ENCODE assay signal across 8 cellular contexts in the genomic region with DNA sequence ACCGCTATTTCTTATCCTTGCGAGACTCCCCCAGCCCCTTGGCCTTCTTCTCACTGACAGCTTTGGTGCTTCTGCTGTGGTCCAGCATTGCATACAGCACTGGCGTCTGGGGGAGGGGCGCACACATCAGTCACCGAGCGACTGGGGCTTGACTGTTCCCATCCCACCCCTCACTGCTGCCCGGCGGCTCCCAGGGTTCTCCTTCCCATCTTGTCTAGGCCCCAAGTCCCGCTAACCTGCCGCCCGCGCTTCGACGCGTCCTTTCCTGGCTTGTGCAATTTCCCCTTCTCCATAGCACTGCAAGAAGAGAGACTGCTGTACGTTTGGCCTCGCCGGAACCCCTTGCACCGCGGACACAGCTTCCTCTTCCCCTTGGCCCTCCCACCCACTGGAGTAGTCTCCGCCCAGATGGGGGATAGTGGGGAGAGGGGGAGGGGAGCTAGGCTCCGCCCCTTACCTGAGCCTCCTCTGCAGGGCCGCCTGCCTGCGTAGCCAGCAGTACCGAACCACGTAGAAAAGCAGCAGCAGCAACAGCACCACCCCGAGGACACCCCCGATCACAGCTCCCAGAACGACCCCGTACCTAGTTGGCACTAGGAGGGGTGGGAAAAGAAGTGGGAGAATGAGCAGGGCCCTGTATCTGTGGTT. TPM values are rescaled to one million over a fixed set of nuclear protein-coding genes. Genes with fewer than 3 reads are reported as not detected.
DNase-seq lines count a peak whose midpoint lies in the region; ATAC-seq and TF ChIP-seq lines count a peak whose summit lies in the region.

No MANE protein-coding gene starts in this region.

- H3K18ac ChIP-seq in H9 (ENCODE audit: insufficient read length, low read depth, low read length): no peak overlapping the region

- intact Hi-C loops in colonic mucosa (cut with DNase I) (loop anchor here (10.0 kb wide), 1 partner anchor 111 kb away; a partner anchor contains a TSS), left lung (cut with DNase I) (no loop called here)

- peak overlapping the region; percentile 70 to 96 (median 94); a peak in 6 of 7 replicates for H3K27ac Mint-ChIP-seq in H9

- H3K4me3 ChIP-seq in colonic mucosa (peak overlapping the region; percentile 63), left lung (peak overlapping the region; percentile 68 to 74)

- H3K23ac ChIP-seq in H9 (ENCODE audit: insufficient read length, low read depth, low read length): no peak overlapping the region

- no peak overlapping the region for H4K8ac ChIP-seq in H9 (replicated peaks; ENCODE audit: insufficient read length, low read depth, low read length)

- peaks cover 34 to 57% of the 10 kb centered on the region in 2 experiments for H3K4me1 Mint-ChIP-seq in H9

- no peak overlapping the region for H2BK5ac ChIP-seq in H9 (ENCODE audit: insufficient read length, low read length)

- no peak overlapping the region for H2BK120ac ChIP-seq in H9 (ENCODE audit: low read depth, low read length, poor library complexity, severe bottlenecking)

- no peak overlapping the region for H2AFZ ChIP-seq in H9 (ENCODE audit: low read length)

- H3K4me2 ChIP-seq in H9 (ENCODE audit: insufficient read depth, insufficient read length, low read length): peak overlapping the region; percentile 12

- no peaks in the 10 kb centered on the region for H3K9me3 ChIP-seq in H9 (ENCODE audit: control insufficient read depth, low read depth, low read length)
- no peaks in the 10 kb centered on the region for H3K9me3 ChIP-seq in colonic mucosa
- H3K9me3 ChIP-seq in left lung: no peaks in the 10 kb centered on the region

- no peaks in the 10 kb centered on the region for H4K20me1 ChIP-seq in H9 (ENCODE audit: control insufficient read depth, insufficient read depth, insufficient read length)

- H3K23me2 ChIP-seq in H9 (ENCODE audit: insufficient read length, low read depth, low read length, poor library complexity, severe bottlenecking): peaks cover 8% of the 10 kb centered on the region

- H3K79me1 ChIP-seq in H9 (ENCODE audit: insufficient read depth, low read depth, low read length, poor library complexity, severe bottlenecking): no peaks in the 10 kb centered on the region

- H2BK12ac ChIP-seq in H9 (ENCODE audit: insufficient read length, low read depth, low read length): no peak overlapping the region

- no peak overlapping the region for H2AK5ac ChIP-seq in H9 (ENCODE audit: insufficient read length, low read length)

- TF ChIP-seq CTCF in H9 (conservative IDR thresholded peaks at IDR 0.05): peak; percentile 77
- TF ChIP-seq CTCF in colonic mucosa (IDR thresholded peaks at IDR 0.05): no peak
- no peak for TF ChIP-seq CTCF in left lung (IDR thresholded peaks at IDR 0.05)

- H3K36me3 ChIP-seq in colonic mucosa (no peaks in the 10 kb centered on the region), left lung (no peaks in the 10 kb centered on the region)

- DNase-seq in Daoy (ENCODE audit: low read depth) (peak; percentile 10), H9 (peak; percentile 99), NCI-H2029 (lab: John Stamatoyannopoulos, UW) (peak; percentile 68), colonic mucosa (peak; percentile 90), left lung (peak; percentile 92 to 96)
- peak; percentile 79 to 86 for DNase-seq in activated CD4-positive, alpha-beta T cell treated with anti-CD3 and anti-CD28 coated beads for 4 hours
- DNase-seq in stimulated activated CD4-positive, alpha-beta T cell treated with anti-CD3 and anti-CD28 coated beads, Interleukin-2, amount 100 ng/mL, for 4 hours (ENCODE audit: low read depth): peak; percentile 78

- H3K4me1 ChIP-seq in H9 (ENCODE audit: insufficient read depth, low read length): peaks cover 6% of the 10 kb centered on the region; the same call in 1 of the 2 replicates
- no peaks in the 10 kb centered on the region for H3K4me1 ChIP-seq in colonic mucosa
- peaks cover 0 to 45% of the 10 kb centered on the region in 2 donors for H3K4me1 ChIP-seq in left lung

- no peaks in the 10 kb centered on the region for H3K36me3 Mint-ChIP-seq in H9 (ENCODE audit: insufficient read depth in 1 of 3, low read depth in 3 of 3)

- H4K5ac ChIP-seq in H9 (ENCODE audit: insufficient read length, low read depth, low read length): no peak overlapping the region

- H3K4ac ChIP-seq in H9 (ENCODE audit: low read depth, low read length): no peak overlapping the region

- no CpG with 5 or more reads among the region's 30 CpGs for WGBS in H9 (ENCODE audit: extremely low coverage, insufficient read length, low lambda C conversion rate)

- H4K91ac ChIP-seq in H9 (ENCODE audit: insufficient read length, low read depth, low read length): no peak overlapping the region

- no peak overlapping the region for H2BK20ac ChIP-seq in H9 (ENCODE audit: low read depth, low read length, poor library complexity, severe bottlenecking)

- H3K9me3 Mint-ChIP-seq in H9: no peaks in the 10 kb centered on the region

- H3K4me3 Mint-ChIP-seq in H9: peak overlapping the region; percentile 93 to 96

- no peaks in the 10 kb centered on the region for H3K79me2 ChIP-seq in H9 (ENCODE audit: insufficient read depth, low read length)

- H3T11ph ChIP-seq in H9 (ENCODE audit: low read length): no peak overlapping the region

- no peak overlapping the region for H3K27ac ChIP-seq in H9 (ENCODE audit: insufficient read length, low read depth, low read length)
- H3K27ac ChIP-seq in colonic mucosa: peak overlapping the region; percentile 27
- peak overlapping the region; percentile 56 to 90 for H3K27ac ChIP-seq in left lung

- no peak overlapping the region for H3K56ac ChIP-seq in H9 (ENCODE audit: insufficient read length, low read depth, low read length)

- ATAC-seq in left lung (peak; percentile 99), HG02571 (IDR thresholded peaks at IDR 0.05; ENCODE audit: unreplicated experiment) (no peak)

- H3K27me3 ChIP-seq in H9 (ENCODE audit: insufficient read depth, low read length) (no peaks in the 10 kb centered on the region), colonic mucosa (no peaks in the 10 kb centered on the region), left lung (no peaks in the 10 kb centered on the region)

- no peak overlapping the region for H3K14ac ChIP-seq in H9 (ENCODE audit: insufficient read depth, low read length)

- no peak overlapping the region for H2BK15ac ChIP-seq in H9 (ENCODE audit: low read depth, low read length)

- peaks cover 3% of the 10 kb centered on the region; the same call in 1 of the 2 replicates for H3K27me3 Mint-ChIP-seq in H9 (ENCODE audit: low read depth)

- H3K9ac ChIP-seq in H9 (ENCODE audit: extremely low read depth, insufficient read length, low read length) (no peak overlapping the region), colonic mucosa (ENCODE audit: low read depth in 2 of 2, low read length in 2 of 2) (peak overlapping the region; percentile 54 to 80)

RNA-seq across cellular contexts. Expression of a gene that starts 3.8 kb away (rescaled TPM):
- total RNA-seq in Daoy (2014; rRNA removed; shearing (Covaris generic)): 0.57 TPM in 1 of 2 replicates, not detected in the other
- total RNA-seq in H9 (2021): 2.7 and 3.6 TPM in 2 replicates
- 1 to 10 TPM; 2.7 to 3.1 TPM for total RNA-seq in colonic mucosa
- total RNA-seq in left lung: 1 to 10 TPM; 2.0 to 4.8 TPM

RNA-seq across cellular contexts. Expression of a gene that starts 8.2 kb away (rescaled TPM):
- total RNA-seq in Daoy (2014; rRNA removed; shearing (Covaris generic)): 20.6 and 22.5 TPM in 2 replicates
- total RNA-seq in H9 (2021) (198 and 206 TPM in 2 replicates), colonic mucosa (100 to 1,000 TPM; 294 to 331 TPM), left lung (100 to 1,000 TPM; 187 to 204 TPM)

RNA-seq across cellular contexts. Expression of a gene that starts 47.5 kb away (rescaled TPM):
- total RNA-seq in Daoy (2014; rRNA removed; shearing (Covaris generic)): 0.06 TPM in 1 of 2 replicates, not detected in the other
- 0.66 and 0.83 TPM in 2 replicates for total RNA-seq in H9 (2021)
- total RNA-seq in colonic mucosa: 1 to 10 TPM in 1 of 2 donors, under 1 TPM in 1; 0.22 to 1.4 TPM
- total RNA-seq in left lung: 1 to 10 TPM; 1.5 to 6.6 TPM

Comparison
In these comparisons a context has a peak if more than half of its experiments do, and no peak if none do; other contexts are left out.
1. DNase-seq: peak in every context shown above with its lines; median percentile 99 in H9; 94 in left lung; 90 in colonic mucosa; 82 in activated CD4-positive, alpha-beta T cell treated with anti-CD3 and anti-CD28 coated beads for 4 hours; 78 in stimulated activated CD4-positive, alpha-beta T cell treated with anti-CD3 and anti-CD28 coated beads, Interleukin-2, amount 100 ng/mL, for 4 hours; 68 in NCI-H2029; 10 in Daoy.